20 cellular contexts compared by ENCODE assay signal in the genomic region with DNA sequence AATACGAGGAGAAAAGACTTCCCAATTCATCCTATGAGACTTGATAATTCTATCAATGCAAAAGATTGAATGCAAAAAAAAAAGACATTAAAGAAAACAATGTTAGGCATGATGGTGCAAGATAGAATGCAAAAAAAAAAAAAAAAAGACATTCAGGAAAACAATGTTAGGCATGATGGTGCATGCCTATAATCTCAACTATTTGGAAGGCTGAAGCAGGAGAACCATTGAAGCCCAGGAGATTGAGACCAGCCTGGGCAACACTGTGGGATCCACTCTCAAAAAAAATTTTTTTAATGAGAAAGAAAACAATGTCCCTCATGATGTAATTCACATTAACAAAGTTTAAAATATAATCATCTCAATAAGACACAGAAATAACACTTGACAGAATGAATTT.
DNase-seq lines count a peak whose midpoint lies in the region; ATAC-seq, FAIRE-seq and TF ChIP-seq lines count a peak whose summit lies in the region.
"Had no signal": no experiment of that assay in that cellular context is flagged by ENCODE, and none has a peak within 500 bp of the region (broad histone marks: within the 10 kb centered on the region; RNA-seq: fewer than 3 reads in every experiment).

No MANE protein-coding gene starts in this region.

- H3K4me1 Mint-ChIP-seq in MCF 10A (ENCODE audit: insufficient read depth, unreplicated experiment): peaks cover 12% of the 10 kb centered on the region
- H3K4me1 Mint-ChIP-seq: B cell had no signal

- peaks cover 5% of the 10 kb centered on the region for H3K79me2 ChIP-seq in keratinocyte (ENCODE audit: control insufficient read depth, insufficient read depth, low read length)

- TF ChIP-seq POLR2A in breast epithelium (IDR thresholded peaks at IDR 0.05): no peak

- H3K27ac Mint-ChIP-seq in MCF 10A (ENCODE audit: low read depth, unreplicated experiment): peak overlapping the region; percentile 75
- H3K27ac Mint-ChIP-seq: B cell; CD8-positive, alpha-beta T cell had no signal

- peaks cover 40% of the 10 kb centered on the region for H3K36me3 Mint-ChIP-seq in MCF 10A (ENCODE audit: insufficient read depth, unreplicated experiment)

- CTCF ChIA-PET in MCF 10A (lab: Yijun Ruan, JAX): interaction anchor here (0.6 to 2.1 kb wide), 2 partner anchors 114 to 152 kb away, joined by 5 to 8 read pairs; no protein-coding TSS in a partner anchor

- no peaks in the 10 kb centered on the region for H3K9me3 Mint-ChIP-seq in MCF 10A (ENCODE audit: unreplicated experiment)

- POLR2A ChIA-PET in MCF 10A (lab: Yijun Ruan, JAX): interaction anchor here (0.7 to 1.4 kb wide), 3 partner anchors 11 to 74 kb away, joined by 3 read pairs; no protein-coding TSS in a partner anchor

- H3K4me3 Mint-ChIP-seq in MCF 10A (ENCODE audit: unreplicated experiment): no peak overlapping the region
- H3K4me3 Mint-ChIP-seq: B cell; CD8-positive, alpha-beta T cell had no signal

- dilution Hi-C loops in keratinocyte (cut with MboI; ENCODE audit: extremely low pct_ligation_motif_present, low sequenced_read_pairs): no loop called here

- no peaks in the 10 kb centered on the region for H4K20me1 ChIP-seq in keratinocyte (ENCODE audit: control insufficient read depth, extremely low read depth, insufficient read depth, low read length)

- FAIRE-seq in bronchial epithelial cell (lab: Jason Lieb, UNC): no peak
- peak; percentile 86 for FAIRE-seq in keratinocyte (lab: Jason Lieb, UNC)
- FAIRE-seq: GM12878, GM19239, HTR-8/SVneo had no signal

- no peak overlapping the region for H3K27ac ChIP-seq in breast epithelium
- H3K27ac ChIP-seq in keratinocyte (ENCODE audit: control insufficient read depth, insufficient read depth, low read length): no peak overlapping the region
- H3K27ac ChIP-seq: BLaER1 treated with 17β-estradiol and CSF1 and Interleukin-3, amounts not matched to agents 10 nM and 100 nM; GM23248 had no signal

- peak; percentile 4 for DNase-seq in MCF 10A (ENCODE audit: unreplicated experiment)
- DNase-seq in breast epithelium (ENCODE audit: low spot score in 2 of 2): no peak
- peak; percentile 80 for DNase-seq in bronchial epithelial cell (ENCODE audit: low read depth)
- DNase-seq in keratinocyte (ENCODE audit: low read depth, low spot score): no peak
- no peak for DNase-seq in SKM-1 treated with dmso at 0.1 percent for 144 hours (lab: John Stamatoyannopoulos, UW; ENCODE audit: unreplicated experiment)
- DNase-seq in NCI-H2171 (lab: John Stamatoyannopoulos, UW): no peak
- DNase-seq: 8988T; Calu3; CD8-positive, alpha-beta T cell; DMS79 treated with DMSO at 0.1 percent for 48 hours; EL; GM23248; HCEC 1CT; IMR-90 had no signal

- H3K9me1 ChIP-seq in keratinocyte (ENCODE audit: control insufficient read depth, extremely low read depth, insufficient read depth, low read length): no peaks in the 10 kb centered on the region

- intact Hi-C loops in MCF 10A (cut with micrococcal nuclease) (no loop called here), breast epithelium (cut with DNase I; ENCODE audit: low total_unique reads) (no loop called here)

- no TSS peak for BruUV-seq in MCF 10A (replicated peaks; lab: Mats Ljungman, UMichigan)

- no peak overlapping the region for H2AFZ ChIP-seq in keratinocyte (ENCODE audit: control insufficient read depth, low read length)
- H2AFZ ChIP-seq: GM23248 had no signal

- ATAC-seq in GM18870 (IDR thresholded peaks at IDR 0.05; ENCODE audit: unreplicated experiment): no peak
- ATAC-seq: CD8-positive, alpha-beta T cell had no signal

- no peaks in the 10 kb centered on the region for H3K27me3 Mint-ChIP-seq in MCF 10A (ENCODE audit: insufficient read depth, unreplicated experiment)
- H3K27me3 Mint-ChIP-seq: B cell had no signal

- H3K36me3 ChIP-seq in breast epithelium (no peaks in the 10 kb centered on the region), bronchial epithelial cell (ENCODE audit: control insufficient read depth, insufficient read depth, low read length) (no peaks in the 10 kb centered on the region), keratinocyte (ENCODE audit: control insufficient read depth in 2 of 2, extremely low read depth in 1 of 2, insufficient read depth in 2 of 2, low read length in 2 of 2) (peaks cover 0 to 3% of the 10 kb centered on the region in 2 experiments)

- H3K9me3 ChIP-seq in breast epithelium: no peaks in the 10 kb centered on the region
- H3K9me3 ChIP-seq in keratinocyte (ENCODE audit: control insufficient read depth, low read depth, low read length): no peaks in the 10 kb centered on the region

- H3K4me2 ChIP-seq in keratinocyte (ENCODE audit: control insufficient read depth, extremely low read depth, insufficient read depth, low read depth, low read length): peak overlapping the region; percentile 51
- H3K4me2 ChIP-seq: BLaER1 treated with 17β-estradiol and CSF1 and Interleukin-3, amounts not matched to agents 10 nM and 100 nM had no signal

- H3K9ac ChIP-seq in keratinocyte (ENCODE audit: control insufficient read depth, extremely low read depth, insufficient read depth, low read length): no peak overlapping the region
- H3K9ac ChIP-seq: BLaER1 treated with 17β-estradiol and CSF1 and Interleukin-3, amounts not matched to agents 10 nM and 100 nM; GM23248 had no signal

- no peak for TF ChIP-seq CTCF in MCF 10A (IDR thresholded peaks at IDR 0.05; ENCODE audit: unreplicated experiment)
- TF ChIP-seq CTCF in breast epithelium (IDR thresholded peaks at IDR 0.05): no peak
- TF ChIP-seq CTCF in bronchial epithelial cell (IDR thresholded peaks at IDR 0.05; ENCODE audit: insufficient read depth, low read length, severe bottlenecking): no peak
- no peak for TF ChIP-seq CTCF in keratinocyte (optimal IDR thresholded peaks at IDR 0.05 in 1 of 3, IDR thresholded peaks at IDR 0.05 in 1 of 3, conservative IDR thresholded peaks at IDR 0.05 in 1 of 3; ENCODE audit: extremely low read depth in 1 of 3, insufficient read depth in 2 of 3, low read length in 3 of 3)

- H3K27me3 ChIP-seq in breast epithelium (no peaks in the 10 kb centered on the region), bronchial epithelial cell (ENCODE audit: control insufficient read depth, insufficient read depth, low read length) (no peaks in the 10 kb centered on the region), keratinocyte (ENCODE audit: control insufficient read depth, extremely low read depth, insufficient read depth, low read length) (no peaks in the 10 kb centered on the region)
- H3K27me3 ChIP-seq: BLaER1 treated with 17β-estradiol and CSF1 and Interleukin-3, amounts not matched to agents 10 nM and 100 nM had no signal

- H3K4me1 ChIP-seq in breast epithelium (no peaks in the 10 kb centered on the region), keratinocyte (ENCODE audit: control insufficient read depth, extremely low read depth, insufficient read depth, low read length) (peaks cover 18% of the 10 kb centered on the region)
- H3K4me1 ChIP-seq: BLaER1 treated with 17β-estradiol and CSF1 and Interleukin-3, amounts not matched to agents 10 nM and 100 nM had no signal

- H3K4me3 ChIP-seq in breast epithelium (no peak overlapping the region), bronchial epithelial cell (ENCODE audit: low read depth, low read length) (no peak overlapping the region), keratinocyte (ENCODE audit: control insufficient read depth in 2 of 3, extremely low read depth in 1 of 3, insufficient read depth in 2 of 3, low read depth in 1 of 3, low read length in 3 of 3) (no peak overlapping the region)
- H3K4me3 ChIP-seq: BLaER1 treated with 17β-estradiol and CSF1 and Interleukin-3, amounts not matched to agents 10 nM and 100 nM; GM12878; GM23248 had no signal

Comparison
In these comparisons a context has a peak if more than half of its experiments do, and no peak if none do; other contexts are left out.
1. DNase-seq: peak in MCF 10A (single experiment) and bronchial epithelial cell (single experiment); none in breast epithelium (0 of 2), keratinocyte (single experiment), SKM-1 treated with dmso at 0.1 percent for 144 hours (single experiment) and NCI-H2171 (single experiment).